ENCODE assay signal across 8 cellular contexts in the genomic region with DNA sequence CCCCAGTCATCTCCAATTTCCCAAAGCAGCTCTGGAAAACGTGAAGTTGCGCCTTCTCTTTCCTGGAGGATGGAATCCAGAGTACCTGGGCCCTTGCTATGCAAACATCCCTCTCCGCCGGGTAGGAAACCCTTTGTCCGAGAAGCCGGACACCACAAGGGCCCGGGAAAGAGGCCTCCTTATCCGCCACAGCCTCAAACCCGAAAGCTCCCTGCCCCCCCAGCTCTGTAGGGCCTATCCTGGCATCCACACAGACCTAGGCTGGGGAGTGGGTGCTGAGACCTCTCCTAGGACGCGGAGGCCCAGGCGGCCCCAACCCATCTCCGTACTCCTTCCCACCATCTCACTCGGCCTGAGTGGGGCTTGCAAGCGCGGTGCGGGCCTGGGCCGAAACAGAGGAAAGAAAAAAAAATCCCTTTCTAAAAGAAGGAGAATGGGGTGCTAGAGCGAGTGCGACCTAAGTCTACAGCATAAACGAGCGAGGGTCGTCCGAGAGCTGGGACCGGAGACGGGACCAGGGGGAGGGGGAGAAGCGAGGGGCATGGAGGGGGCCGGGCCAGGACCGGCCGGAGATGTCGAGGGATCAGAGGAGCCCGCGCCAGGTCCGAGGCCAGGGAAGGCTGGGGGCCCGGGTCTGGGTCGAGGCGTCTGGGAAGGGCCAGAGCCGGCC. TPM values are rescaled to one million over a fixed set of nuclear protein-coding genes. Genes with fewer than 3 reads are reported as not detected.
DNase-seq lines count a peak whose midpoint lies in the region; ATAC-seq and TF ChIP-seq lines count a peak whose summit lies in the region.

No MANE protein-coding gene starts in this region.

- H3K4me3 ChIP-seq in DOHH2 (ENCODE audit: low read length) (peak overlapping the region; percentile 93), OCI-LY3 (ENCODE audit: low read length) (peak overlapping the region; percentile 86), heart right ventricle (peak overlapping the region; percentile 79 to 99 (median 91))

- no peak overlapping the region for H2AK5ac ChIP-seq in H9 (ENCODE audit: insufficient read length, low read length)

- peak overlapping the region; percentile 75 for H3K27ac ChIP-seq in DOHH2 (ENCODE audit: low read depth, low read length)
- no peak overlapping the region for H3K27ac ChIP-seq in H9 (ENCODE audit: insufficient read length, low read depth, low read length)
- H3K27ac ChIP-seq in OCI-LY3 (ENCODE audit: low read length): peak overlapping the region; percentile 89
- peak overlapping the region; percentile 90 to 99 (median 98) for H3K27ac ChIP-seq in heart right ventricle

- intact Hi-C loops in heart right ventricle (cut with DNase I): loop anchor here in 7 of 10 donors (2.0 to 10.0 kb wide), 6 partner anchors 36 to 94 kb away; no protein-coding TSS in a partner anchor

- no peaks in the 10 kb centered on the region for H3K9me2 ChIP-seq in DOHH2 (replicated peaks; ENCODE audit: control insufficient read depth, low read length)

- H3K4me1 Mint-ChIP-seq in H9: peaks cover 69 to 76% of the 10 kb centered on the region in 2 experiments
- peaks cover 62% of the 10 kb centered on the region for H3K4me1 Mint-ChIP-seq in activated naive CD8-positive, alpha-beta T cell treated with anti-CD3 and anti-CD28 coated beads for 36 hours

- no peak overlapping the region for H3K4ac ChIP-seq in H9 (ENCODE audit: low read depth, low read length)

- no peaks in the 10 kb centered on the region for H3K9me3 Mint-ChIP-seq in H9
- H3K9me3 Mint-ChIP-seq in activated naive CD8-positive, alpha-beta T cell treated with anti-CD3 and anti-CD28 coated beads for 36 hours: no peaks in the 10 kb centered on the region

- no peak overlapping the region for H3K23ac ChIP-seq in H9 (ENCODE audit: insufficient read length, low read depth, low read length)

- H3K9me3 ChIP-seq in DOHH2 (ENCODE audit: control insufficient read depth, insufficient read depth, low read length) (no peaks in the 10 kb centered on the region), H9 (ENCODE audit: control insufficient read depth, low read depth, low read length) (no peaks in the 10 kb centered on the region), OCI-LY3 (ENCODE audit: insufficient read depth, low read length) (no peaks in the 10 kb centered on the region), heart right ventricle (no peaks in the 10 kb centered on the region)

- H3K79me2 ChIP-seq in DOHH2 (ENCODE audit: control insufficient read depth, low read length): peaks cover 67% of the 10 kb centered on the region
- peaks cover 40% of the 10 kb centered on the region; the same call in 1 of the 2 replicates for H3K79me2 ChIP-seq in H9 (ENCODE audit: insufficient read depth, low read length)
- H3K79me2 ChIP-seq in OCI-LY3 (ENCODE audit: low read length): peaks cover 66% of the 10 kb centered on the region

- peak overlapping the region; percentile 4 to 90 (median 31) for H3K27ac Mint-ChIP-seq in H9
- H3K27ac Mint-ChIP-seq in activated naive CD8-positive, alpha-beta T cell treated with anti-CD3 and anti-CD28 coated beads for 36 hours: peak overlapping the region; percentile 97

- peak overlapping the region; percentile 94 for H3K4me2 ChIP-seq in DOHH2 (ENCODE audit: low read length)
- H3K4me2 ChIP-seq in H9 (ENCODE audit: insufficient read depth, insufficient read length, low read length): peak overlapping the region; percentile 90
- H3K4me2 ChIP-seq in OCI-LY3 (ENCODE audit: low read length): peak overlapping the region; percentile 90

- H3K14ac ChIP-seq in H9 (ENCODE audit: insufficient read depth, low read length): peak overlapping the region; percentile 66; the same call in 1 of the 2 replicates

- H3K36me3 ChIP-seq in DOHH2 (ENCODE audit: control insufficient read depth, low read length) (peaks cover 9% of the 10 kb centered on the region; the same call in 1 of the 2 replicates), OCI-LY3 (replicated peaks; ENCODE audit: low read depth, low read length) (peaks cover 12% of the 10 kb centered on the region), heart right ventricle (no peaks in the 10 kb centered on the region)

- no peak overlapping the region for H2BK120ac ChIP-seq in H9 (ENCODE audit: low read depth, low read length, poor library complexity, severe bottlenecking)

- H3K9ac ChIP-seq in H9 (ENCODE audit: extremely low read depth, insufficient read length, low read length) (peak overlapping the region; percentile 60), OCI-LY3 (ENCODE audit: low read length) (peak overlapping the region; percentile 86)

- peak overlapping the region; percentile 8 for H3K18ac ChIP-seq in H9 (ENCODE audit: insufficient read length, low read depth, low read length)

- no peak overlapping the region for H2BK5ac ChIP-seq in H9 (ENCODE audit: insufficient read length, low read length)

- H4K91ac ChIP-seq in H9 (ENCODE audit: insufficient read length, low read depth, low read length): no peak overlapping the region

- no peak overlapping the region for H3K56ac ChIP-seq in H9 (ENCODE audit: insufficient read length, low read depth, low read length)

- H3F3A ChIP-seq in DOHH2 (ENCODE audit: control insufficient read depth, insufficient read depth): peaks cover 7% of the 10 kb centered on the region

- H3K23me2 ChIP-seq in H9 (ENCODE audit: insufficient read length, low read depth, low read length, poor library complexity, severe bottlenecking): peaks cover 16% of the 10 kb centered on the region

- H2AFZ ChIP-seq in H9 (ENCODE audit: low read length) (no peak overlapping the region), OCI-LY3 (ENCODE audit: low read depth, low read length) (no peak overlapping the region)

- DNase-seq in H9 (peak; percentile 39), heart right ventricle (peak; percentile 18 to 24), pons (ENCODE audit: low spot score) (peak; percentile 12), NCI-H446 (lab: John Stamatoyannopoulos, UW) (no peak), NCI-H2171 treated with DMSO at 0.1 percent for 48 hours (lab: John Stamatoyannopoulos, UW) (no peak)
- DNase-seq in activated naive CD8-positive, alpha-beta T cell treated with anti-CD3 and anti-CD28 coated beads for 36 hours: peak; percentile 35

- H3K4me1 ChIP-seq in DOHH2 (ENCODE audit: control insufficient read depth, low read length): peaks cover 52% of the 10 kb centered on the region
- H3K4me1 ChIP-seq in H9 (ENCODE audit: insufficient read depth, low read length): peaks cover 11% of the 10 kb centered on the region
- peaks cover 37% of the 10 kb centered on the region for H3K4me1 ChIP-seq in OCI-LY3 (ENCODE audit: low read length)
- peaks cover 20 to 72% (median 59%) of the 10 kb centered on the region in 9 donors for H3K4me1 ChIP-seq in heart right ventricle

- H4K20me1 ChIP-seq in DOHH2 (ENCODE audit: control insufficient read depth, insufficient read depth, low read depth, low read length): 0 out of 2 replicates have a peak, but pooled peaks cover 6% of the 10 kb centered on the region
- no peaks in the 10 kb centered on the region for H4K20me1 ChIP-seq in H9 (ENCODE audit: control insufficient read depth, insufficient read depth, insufficient read length)
- H4K20me1 ChIP-seq in OCI-LY3 (ENCODE audit: insufficient read depth, low read length): peaks cover 42% of the 10 kb centered on the region

- peaks cover 0 to 14% (median 10%) of the 10 kb centered on the region in 3 experiments; a peak in 5 of 7 replicates for H3K36me3 Mint-ChIP-seq in H9 (ENCODE audit: insufficient read depth in 1 of 3, low read depth in 3 of 3)
- peaks cover 42% of the 10 kb centered on the region for H3K36me3 Mint-ChIP-seq in activated naive CD8-positive, alpha-beta T cell treated with anti-CD3 and anti-CD28 coated beads for 36 hours

- H4K8ac ChIP-seq in H9 (replicated peaks; ENCODE audit: insufficient read length, low read depth, low read length): no peak overlapping the region

- H2BK15ac ChIP-seq in H9 (ENCODE audit: low read depth, low read length): no peak overlapping the region

- no peaks in the 10 kb centered on the region for H3K27me3 Mint-ChIP-seq in H9 (ENCODE audit: low read depth)
- H3K27me3 Mint-ChIP-seq in activated naive CD8-positive, alpha-beta T cell treated with anti-CD3 and anti-CD28 coated beads for 36 hours: no peaks in the 10 kb centered on the region

- H3K27me3 ChIP-seq in DOHH2 (ENCODE audit: control insufficient read depth, low read length) (no peaks in the 10 kb centered on the region), H9 (ENCODE audit: insufficient read depth, low read length) (no peaks in the 10 kb centered on the region), OCI-LY3 (ENCODE audit: low read depth, low read length) (no peaks in the 10 kb centered on the region), heart right ventricle (no peaks in the 10 kb centered on the region)

- no CpG with 5 or more reads among the region's 38 CpGs for WGBS in H9 (ENCODE audit: extremely low coverage, insufficient read length, low lambda C conversion rate)
- 0% methylated on average over 38 of the region's 38 CpGs for WGBS in heart right ventricle, 2 donors

- no peak overlapping the region for H2BK12ac ChIP-seq in H9 (ENCODE audit: insufficient read length, low read depth, low read length)

- TF ChIP-seq CTCF in DOHH2 (IDR thresholded peaks at IDR 0.05; ENCODE audit: low read depth, low read length, poor library complexity, severe bottlenecking) (no peak), H9 (conservative IDR thresholded peaks at IDR 0.05) (no peak), OCI-LY3 (IDR thresholded peaks at IDR 0.05; ENCODE audit: low read depth, low read length) (no peak), heart right ventricle (IDR thresholded peaks at IDR 0.05) (no peak)

- no peak overlapping the region for H4K5ac ChIP-seq in H9 (ENCODE audit: insufficient read length, low read depth, low read length)

- H2BK20ac ChIP-seq in H9 (ENCODE audit: low read depth, low read length, poor library complexity, severe bottlenecking): no peak overlapping the region

- no peak overlapping the region for H3T11ph ChIP-seq in H9 (ENCODE audit: low read length)

- ATAC-seq in heart right ventricle: peak; percentile 5 to 49 (median 18)

- H3K4me3 Mint-ChIP-seq in H9: peak overlapping the region; percentile 94 to 97
- peak overlapping the region; percentile 94 for H3K4me3 Mint-ChIP-seq in activated naive CD8-positive, alpha-beta T cell treated with anti-CD3 and anti-CD28 coated beads for 36 hours

- H3K79me1 ChIP-seq in H9 (ENCODE audit: insufficient read depth, low read depth, low read length, poor library complexity, severe bottlenecking): peaks cover 3% of the 10 kb centered on the region

RNA-seq across cellular contexts. Expression of a gene that starts 0.6 kb away (rescaled TPM):
- total RNA-seq in H9 (2021): 84.0 and 85.3 TPM in 2 replicates
- 10 to 100 TPM; 55.1 to 60.8 TPM for total RNA-seq in activated naive CD8-positive, alpha-beta T cell treated with anti-CD3 and anti-CD28 coated beads for 36 hours
- 100 to 1,000 TPM in 1 of 10 donors, 10 to 100 TPM in 9; 51.4 to 108 (median 83.3) TPM for total RNA-seq in heart right ventricle
- polyA plus RNA-seq in heart right ventricle: 10 to 100 TPM in 1 of 2 donors, 1 to 10 TPM in 1; 5.3 to 19.2 TPM

Comparison
In these comparisons a context has a peak if more than half of its experiments do, and no peak if none do; other contexts are left out.
1. DNase-seq: peak in H9 (single experiment), activated naive CD8-positive, alpha-beta T cell treated with anti-CD3 and anti-CD28 coated beads for 36 hours (single experiment), heart right ventricle (2 of 2) and pons (single experiment); none in NCI-H446 (0 of 2) and NCI-H2171 treated with DMSO at 0.1 percent for 48 hours (single experiment).
2. Peak in every context shown above with its lines, with median percentiles within 50 percentile points of each other: H3K4me2 ChIP-seq and H3K4me3 ChIP-seq.